Comparison of ENCODE assay signal across 39 cellular contexts in the genomic region with DNA sequence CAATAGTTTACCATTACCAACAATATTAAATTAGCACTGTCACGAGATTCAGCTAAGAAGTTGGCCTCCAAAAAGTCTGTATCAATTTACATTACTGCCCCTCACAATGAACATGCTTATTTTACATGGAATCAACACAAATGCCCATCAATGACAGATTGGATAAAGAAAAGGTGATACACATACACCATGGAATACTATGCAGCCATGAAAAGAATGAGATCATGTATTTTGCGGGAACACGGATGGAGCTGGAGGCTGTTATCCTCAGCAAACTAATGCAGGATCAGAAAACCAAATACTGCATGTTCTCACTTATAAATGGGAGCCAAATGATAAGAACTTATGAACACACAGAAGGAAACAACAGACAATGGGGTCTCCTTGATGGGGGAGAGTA.
"Had no signal": no experiment of that assay in that cellular context is flagged by ENCODE, and none has a peak within 500 bp of the region (broad histone marks: within the 10 kb centered on the region; RNA-seq: fewer than 3 reads in every experiment).

No MANE protein-coding gene starts in this region.

- H3K4me1 ChIP-seq: ascending aorta, body of pancreas, breast epithelium had no signal

- H3K4me3 Mint-ChIP-seq: activated naive CD4-positive, alpha-beta T cell treated with anti-CD3 and anti-CD28 coated beads for 36 hours; activated naive CD4-positive, alpha-beta T cell treated with anti-CD3 and anti-CD28 coated beads, Interleukin-2, amount 10 ng/mL, durations not matched to agents 7 days and 5 days; activated naive CD4-positive, alpha-beta T cell treated with anti-CD3 and anti-CD28 coated beads, Interleukin-2, amount 50 U/mL, for 24 hours; activated naive CD8-positive, alpha-beta T cell; activated naive CD8-positive, alpha-beta T cell treated with anti-CD3 and anti-CD28 coated beads for 36 hours; activated naive CD8-positive, alpha-beta T cell treated with anti-CD3 and anti-CD28 coated beads, Interleukin-2, amount 10 ng/mL, durations not matched to agents 7 days and 5 days; activated naive CD8-positive, alpha-beta T cell treated with anti-CD3 and anti-CD28 coated beads, Interleukin-2, amount 50 U/mL, for 24 hours; activated T-cell treated with anti-CD3 and anti-CD28 coated beads, Interleukin-2, amount 50 U/mL, for 24 hours; activated T-cell treated with anti-CD3 and anti-CD28 coated beads, Interleukin-2, amount 50 U/mL, for 4 hours; activated T-cell treated with anti-CD3 and anti-CD28 coated beads, Interleukin-2, amount 50 U/mL, for 72 hours; activated T-helper 1 cell treated with anti-CD3 and anti-CD28 coated beads, Interleukin-12 subunit alpha, Interleukin-12 subunit beta, Interleukin-2, Interleukin-4 antibody, amounts not matched to agents 30 ng/mL and 10 ng/mL and 1 ng/mL, durations not matched to agents 14 hours and 24 hours and 36 hours; activated T-helper 17 cell treated with anti-CD3 and anti-CD28 coated beads, Interleukin-2, amount 50 U/mL, for 72 hours; brain; central memory CD8-positive, alpha-beta T cell had no signal

- H3K9me3 Mint-ChIP-seq: activated naive CD4-positive, alpha-beta T cell treated with anti-CD3 and anti-CD28 coated beads for 36 hours; activated naive CD4-positive, alpha-beta T cell treated with anti-CD3 and anti-CD28 coated beads, Interleukin-2, amount 10 ng/mL, durations not matched to agents 7 days and 5 days; activated naive CD4-positive, alpha-beta T cell treated with anti-CD3 and anti-CD28 coated beads, Interleukin-2, amount 50 U/mL, for 24 hours; activated naive CD4-positive, alpha-beta T cell treated with anti-CD3 and anti-CD28 coated beads, Interleukin-2, amount 50 U/mL, for 72 hours; activated naive CD8-positive, alpha-beta T cell treated with anti-CD3 and anti-CD28 coated beads for 36 hours; activated naive CD8-positive, alpha-beta T cell treated with anti-CD3 and anti-CD28 coated beads, Interleukin-2, amount 10 ng/mL, durations not matched to agents 7 days and 5 days; activated naive CD8-positive, alpha-beta T cell treated with anti-CD3 and anti-CD28 coated beads, Interleukin-2, amount 50 U/mL, for 24 hours; activated T-cell treated with anti-CD3 and anti-CD28 coated beads, Interleukin-2, amount 50 U/mL, for 24 hours; activated T-cell treated with anti-CD3 and anti-CD28 coated beads, Interleukin-2, amount 50 U/mL, for 4 hours; activated T-cell treated with anti-CD3 and anti-CD28 coated beads, Interleukin-2, amount 50 U/mL, for 72 hours; activated T-helper 1 cell treated with anti-CD3 and anti-CD28 coated beads, Interleukin-12 subunit alpha, Interleukin-12 subunit beta, Interleukin-2, Interleukin-4 antibody, amounts not matched to agents 30 ng/mL and 10 ng/mL and 1 ng/mL, durations not matched to agents 14 hours and 24 hours and 36 hours; activated T-helper 17 cell treated with anti-CD3 and anti-CD28 coated beads, Interleukin-2, amount 50 U/mL, for 72 hours; activated T-helper 2 cell treated with anti-CD3 and anti-CD28 coated beads, Interferon-gamma antibody, Interleukin-2, Interleukin-4, amounts not matched to agents 10 μg/mL and 5 μg/mL and 100 μg/mL, durations not matched to agents 14 hours and 24 hours and 36 hours; central memory CD8-positive, alpha-beta T cell had no signal

- H3K9me3 ChIP-seq: adrenal gland, ascending aorta, body of pancreas, breast epithelium had no signal

- H3K27me3 Mint-ChIP-seq: activated naive CD4-positive, alpha-beta T cell treated with anti-CD3 and anti-CD28 coated beads, Interleukin-2, amount 50 U/mL, for 24 hours; activated naive CD8-positive, alpha-beta T cell; activated naive CD8-positive, alpha-beta T cell treated with anti-CD3 and anti-CD28 coated beads for 36 hours had no signal

- DNase-seq: activated effector memory CD4-positive, alpha-beta T cell treated with anti-CD3 and anti-CD28 coated beads, Interleukin-2, amount 50 U/mL, for 16 hours; activated effector memory CD4-positive, alpha-beta T cell treated with Interleukin-2 at 50 U/mL for 16 hours; activated gamma-delta T cell; activated gamma-delta T cell treated with Interleukin-2 at 50 U/mL for 16 hours; activated naive CD4-positive, alpha-beta T cell; activated naive CD4-positive, alpha-beta T cell treated with anti-CD3 and anti-CD28 coated beads for 36 hours; activated naive CD4-positive, alpha-beta T cell treated with anti-CD3 and anti-CD28 coated beads, Interleukin-2, amount 10 ng/mL, durations not matched to agents 7 days and 5 days; activated naive CD4-positive, alpha-beta T cell treated with anti-CD3 and anti-CD28 coated beads, Interleukin-2, amount 50 U/mL, for 16 hours; activated naive CD4-positive, alpha-beta T cell treated with Interleukin-2 at 50 U/mL for 16 hours; activated naive CD8-positive, alpha-beta T cell treated with anti-CD3 and anti-CD28 coated beads for 36 hours; activated naive CD8-positive, alpha-beta T cell treated with anti-CD3 and anti-CD28 coated beads, Interleukin-2, amount 10 ng/mL, durations not matched to agents 7 days and 5 days; activated naive CD8-positive, alpha-beta T cell treated with anti-CD3 and anti-CD28 coated beads, Interleukin-2, amount 50 U/mL, for 24 hours; activated T-cell treated with anti-CD3 and anti-CD28 coated beads, Interleukin-2, amount 50 U/mL, for 1 hour; activated T-cell treated with anti-CD3 and anti-CD28 coated beads, Interleukin-2, amount 50 U/mL, for 24 hours; activated T-cell treated with anti-CD3 and anti-CD28 coated beads, Interleukin-2, amount 50 U/mL, for 4 hours; activated T-cell treated with anti-CD3 and anti-CD28 coated beads, Interleukin-2, amount 50 U/mL, for 48 hours; activated T-cell treated with anti-CD3 and anti-CD28 coated beads, Interleukin-2, amount 50 U/mL, for 72 hours; adrenal gland; amniotic stem cell; amygdala; anterior cingulate cortex; aorta; body of pancreas; brain microvascular endothelial cell; central memory CD4-positive, alpha-beta T cell; cerebellar nuclear complex had no signal

- H3K4me3 ChIP-seq: adrenal gland, ascending aorta, body of pancreas, breast epithelium, cardiac muscle cell had no signal

- H3K36me3 ChIP-seq: adrenal gland, ascending aorta, brain microvascular endothelial cell, breast epithelium, cardiac muscle cell had no signal

- FAIRE-seq: astrocyte, bronchial epithelial cell had no signal

- H3K4me1 Mint-ChIP-seq: activated naive CD4-positive, alpha-beta T cell treated with anti-CD3 and anti-CD28 coated beads, Interleukin-2, amount 10 ng/mL, durations not matched to agents 7 days and 5 days; activated T-helper 17 cell treated with anti-CD3 and anti-CD28 coated beads, Interleukin-2, amount 50 U/mL, for 72 hours; central memory CD8-positive, alpha-beta T cell had no signal

- ATAC-seq: activated naive CD4-positive, alpha-beta T cell treated with anti-CD3 and anti-CD28 coated beads, Interleukin-2, amount 50 U/mL, for 72 hours; activated naive CD8-positive, alpha-beta T cell treated with anti-CD3 and anti-CD28 coated beads, Interleukin-2, amount 50 U/mL, for 24 hours; activated T-cell treated with anti-CD3 and anti-CD28 coated beads, Interleukin-2, amount 50 U/mL, for 4 hours; activated T-cell treated with anti-CD3 and anti-CD28 coated beads, Interleukin-2, amount 50 U/mL, for 72 hours; activated T-helper 17 cell treated with anti-CD3 and anti-CD28 coated beads, Interleukin-2, amount 50 U/mL, for 72 hours; body of pancreas had no signal

- H3K27me3 ChIP-seq: adrenal gland, ascending aorta, body of pancreas, brain microvascular endothelial cell, breast epithelium, cardiac muscle cell had no signal

- H3K36me3 Mint-ChIP-seq: activated naive CD4-positive, alpha-beta T cell treated with anti-CD3 and anti-CD28 coated beads, Interleukin-2, amount 10 ng/mL, durations not matched to agents 7 days and 5 days; activated naive CD4-positive, alpha-beta T cell treated with anti-CD3 and anti-CD28 coated beads, Interleukin-2, amount 50 U/mL, for 24 hours; activated naive CD4-positive, alpha-beta T cell treated with anti-CD3 and anti-CD28 coated beads, Interleukin-2, amount 50 U/mL, for 72 hours; activated naive CD8-positive, alpha-beta T cell; activated naive CD8-positive, alpha-beta T cell treated with anti-CD3 and anti-CD28 coated beads for 36 hours; activated naive CD8-positive, alpha-beta T cell treated with anti-CD3 and anti-CD28 coated beads, Interleukin-2, amount 10 ng/mL, durations not matched to agents 7 days and 5 days; brain had no signal

- H3K27ac Mint-ChIP-seq: activated naive CD4-positive, alpha-beta T cell treated with anti-CD3 and anti-CD28 coated beads for 36 hours; activated naive CD4-positive, alpha-beta T cell treated with anti-CD3 and anti-CD28 coated beads, Interleukin-2, amount 10 ng/mL, durations not matched to agents 7 days and 5 days; activated naive CD4-positive, alpha-beta T cell treated with anti-CD3 and anti-CD28 coated beads, Interleukin-2, amount 50 U/mL, for 24 hours; activated naive CD4-positive, alpha-beta T cell treated with anti-CD3 and anti-CD28 coated beads, Interleukin-2, amount 50 U/mL, for 72 hours; activated naive CD8-positive, alpha-beta T cell; activated naive CD8-positive, alpha-beta T cell treated with anti-CD3 and anti-CD28 coated beads for 36 hours; activated naive CD8-positive, alpha-beta T cell treated with anti-CD3 and anti-CD28 coated beads, Interleukin-2, amount 10 ng/mL, durations not matched to agents 7 days and 5 days; activated naive CD8-positive, alpha-beta T cell treated with anti-CD3 and anti-CD28 coated beads, Interleukin-2, amount 50 U/mL, for 24 hours; activated T-cell treated with anti-CD3 and anti-CD28 coated beads, Interleukin-2, amount 50 U/mL, for 24 hours; activated T-cell treated with anti-CD3 and anti-CD28 coated beads, Interleukin-2, amount 50 U/mL, for 72 hours; activated T-helper 1 cell treated with anti-CD3 and anti-CD28 coated beads, Interleukin-12 subunit alpha, Interleukin-12 subunit beta, Interleukin-2, Interleukin-4 antibody, amounts not matched to agents 30 ng/mL and 10 ng/mL and 1 ng/mL, durations not matched to agents 14 hours and 24 hours and 36 hours; activated T-helper 17 cell treated with anti-CD3 and anti-CD28 coated beads, Interleukin-2, amount 50 U/mL, for 72 hours; activated T-helper 2 cell treated with anti-CD3 and anti-CD28 coated beads, Interferon-gamma antibody, Interleukin-2, Interleukin-4, amounts not matched to agents 10 μg/mL and 5 μg/mL and 100 μg/mL, durations not matched to agents 14 hours and 24 hours and 36 hours; brain had no signal

- H3K27ac ChIP-seq: adrenal gland, ascending aorta, body of pancreas, brain microvascular endothelial cell, breast epithelium, cardiac muscle cell had no signal
